Comparison of ENCODE assay signal across 4 cellular contexts in genomic region chr7:85980740-85981139, GRCh38.
TF ChIP-seq lines count a peak whose summit lies in the region.

No MANE protein-coding gene starts in this region.

TF ChIP-seq in HepG2, 621 proteins besides CTCF, POLR2A, EP300 and RAD21:
- TF ChIP-seq HMGXB4 (CRISPR knock-in tag; IDR thresholded peaks at IDR 0.05; ENCODE audit: borderline replicate concordance in 1 of 2, low read depth in 1 of 2), result no peak
- peak; percentile 30 to 55; a peak in 1 of 4 replicates for TF ChIP-seq MAFK (conservative IDR thresholded peaks at IDR 0.05 in 1 of 2, IDR thresholded peaks at IDR 0.05 in 1 of 2; ENCODE audit: low read length in 2 of 2)
- TF ChIP-seq ZEB1 (IDR thresholded peaks at IDR 0.05; ENCODE audit: insufficient replicate concordance, low read depth), result no peak

TF ChIP-seq in HEK293, 187 proteins besides CTCF, POLR2A, EP300 and RAD21:
- TF ChIP-seq ZNF362 (tag by site-specific recombination; IDR thresholded peaks at IDR 0.05) (no peak), ZNF830 (tag by site-specific recombination; IDR thresholded peaks at IDR 0.05; ENCODE audit: low read depth) (no peak), EGR2 (tag by site-specific recombination; IDR thresholded peaks at IDR 0.05; ENCODE audit: low read depth) (peak; percentile 68; the same call in 1 of the 2 replicates), ZNF16 (tag by site-specific recombination; IDR thresholded peaks at IDR 0.05; ENCODE audit: low read depth) (no peak), ZFP3 (tag by site-specific recombination; IDR thresholded peaks at IDR 0.05; ENCODE audit: low read depth) (no peak), ZNF19 (tag by site-specific recombination; IDR thresholded peaks at IDR 0.05; ENCODE audit: low read depth) (no peak), ZFHX2 (tag by site-specific recombination; conservative IDR thresholded peaks at IDR 0.05) (peak; percentile 80)

TF ChIP-seq in IMR-90, 13 proteins besides CTCF, POLR2A, EP300 and RAD21:
- TF ChIP-seq MAFK (IDR thresholded peaks at IDR 0.05; ENCODE audit: low read depth, low read length) (0 out of 2 replicates have a peak, but pooled peaks have one; percentile 14), USF2 (IDR thresholded peaks at IDR 0.05; ENCODE audit: low read depth, low read length) (no peak)

TF ChIP-seq in H1, 55 proteins besides CTCF, POLR2A, EP300 and RAD21:
- no peak for TF ChIP-seq CHD2 (IDR thresholded peaks at IDR 0.05; ENCODE audit: low read length)
- no peak for TF ChIP-seq ZNF274 (IDR thresholded peaks at IDR 0.05; ENCODE audit: borderline replicate concordance, extremely low read depth, low read length)
- no peak for TF ChIP-seq SAP30 (IDR thresholded peaks at IDR 0.05; ENCODE audit: insufficient read depth, insufficient replicate concordance, low read length)
- no peak for TF ChIP-seq HDAC6 (IDR thresholded peaks at IDR 0.05; ENCODE audit: low read depth, low read length)
- TF ChIP-seq TAF1 (IDR thresholded peaks at IDR 0.05; ENCODE audit: low read depth, low read length), result no peak
- TF ChIP-seq RFX5 (IDR thresholded peaks at IDR 0.05; ENCODE audit: borderline replicate concordance, low read depth, low read length), result no peak
